30 cellular contexts compared by ENCODE assay signal in genomic region chr17:20970329-20970728, GRCh38.
"Had no signal": no experiment of that assay in that cellular context is flagged by ENCODE, and none has a peak within 500 bp of the region (broad histone marks: within the 10 kb centered on the region; RNA-seq: fewer than 3 reads in every experiment).

No MANE protein-coding gene starts in this region.

- H3K4me1 ChIP-seq: adrenal gland, breast epithelium, Peyer's patch, SJSA1 had no signal

- H3K4me3 ChIP-seq: adrenal gland, body of pancreas, breast epithelium, MG63, SJSA1 had no signal

- H3K4me3 Mint-ChIP-seq: activated CD4-positive, alpha-beta memory T cell treated with anti-CD3 and anti-CD28 coated beads for 36 hours; activated naive CD4-positive, alpha-beta T cell treated with anti-CD3 and anti-CD28 coated beads, Interleukin-2, amount 50 U/mL, for 24 hours; activated naive CD8-positive, alpha-beta T cell treated with anti-CD3 and anti-CD28 coated beads, Interleukin-2, amount 10 ng/mL, durations not matched to agents 7 days and 5 days; activated T-cell treated with anti-CD3 and anti-CD28 coated beads, Interleukin-2, amount 50 U/mL, for 72 hours; activated T-helper 17 cell treated with anti-CD3 and anti-CD28 coated beads, Interleukin-2, amount 50 U/mL, for 72 hours; T-helper 1 cell treated with Interleukin-12 subunit alpha and Interleukin-12 subunit beta and Interleukin-4 antibody, amounts not matched to agents 30 μg/mL and 1 μg/mL, for 36 hours; T-helper 2 cell treated with Interferon-gamma antibody and Interleukin-4, amounts not matched to agents 5 μg/mL and 100 μg/mL, for 36 hours; WTC11 had no signal

- H3K36me3 ChIP-seq: adrenal gland, breast epithelium, MG63, Peyer's patch, SJSA1 had no signal

- H3K4me2 ChIP-seq: SK-N-SH had no signal

- H3K27ac Mint-ChIP-seq: activated CD4-positive, alpha-beta memory T cell treated with anti-CD3 and anti-CD28 coated beads for 36 hours; activated naive CD4-positive, alpha-beta T cell treated with anti-CD3 and anti-CD28 coated beads, Interleukin-2, amount 50 U/mL, for 24 hours; activated naive CD8-positive, alpha-beta T cell treated with anti-CD3 and anti-CD28 coated beads, Interleukin-2, amount 10 ng/mL, durations not matched to agents 7 days and 5 days; activated T-cell treated with anti-CD3 and anti-CD28 coated beads, Interleukin-2, amount 50 U/mL, for 72 hours; activated T-helper 17 cell treated with anti-CD3 and anti-CD28 coated beads, Interleukin-2, amount 50 U/mL, for 72 hours; T-helper 1 cell treated with Interleukin-12 subunit alpha and Interleukin-12 subunit beta and Interleukin-4 antibody, amounts not matched to agents 30 μg/mL and 1 μg/mL, for 36 hours; T-helper 2 cell treated with Interferon-gamma antibody and Interleukin-4, amounts not matched to agents 5 μg/mL and 100 μg/mL, for 36 hours; WTC11 had no signal

- H3K27me3 ChIP-seq: adrenal gland, body of pancreas, breast epithelium, Peyer's patch, SJSA1 had no signal

- H3K9ac ChIP-seq: SK-N-SH had no signal

- H3K9me3 Mint-ChIP-seq: activated CD4-positive, alpha-beta memory T cell treated with anti-CD3 and anti-CD28 coated beads for 36 hours; activated naive CD4-positive, alpha-beta T cell treated with anti-CD3 and anti-CD28 coated beads, Interleukin-2, amount 50 U/mL, for 24 hours; activated naive CD8-positive, alpha-beta T cell treated with anti-CD3 and anti-CD28 coated beads, Interleukin-2, amount 10 ng/mL, durations not matched to agents 7 days and 5 days; activated T-cell treated with anti-CD3 and anti-CD28 coated beads, Interleukin-2, amount 50 U/mL, for 72 hours; activated T-helper 17 cell treated with anti-CD3 and anti-CD28 coated beads, Interleukin-2, amount 50 U/mL, for 72 hours; T-helper 1 cell treated with Interleukin-12 subunit alpha and Interleukin-12 subunit beta and Interleukin-4 antibody, amounts not matched to agents 30 μg/mL and 1 μg/mL, for 36 hours; T-helper 2 cell treated with Interferon-gamma antibody and Interleukin-4, amounts not matched to agents 5 μg/mL and 100 μg/mL, for 36 hours; WTC11 had no signal

- ATAC-seq: activated T-cell treated with anti-CD3 and anti-CD28 coated beads, Interleukin-2, amount 50 U/mL, for 72 hours; activated T-helper 17 cell treated with anti-CD3 and anti-CD28 coated beads, Interleukin-2, amount 50 U/mL, for 72 hours; body of pancreas; WTC11 had no signal

- H3K9me2 ChIP-seq: SK-N-SH had no signal

- H3K9me3 ChIP-seq: adrenal gland, body of pancreas, breast epithelium, MG63, Peyer's patch, SJSA1, SK-N-SH had no signal

- H3K27me3 Mint-ChIP-seq: activated naive CD4-positive, alpha-beta T cell treated with anti-CD3 and anti-CD28 coated beads, Interleukin-2, amount 50 U/mL, for 24 hours had no signal

- H3K36me3 Mint-ChIP-seq: activated CD4-positive, alpha-beta memory T cell treated with anti-CD3 and anti-CD28 coated beads for 36 hours; activated naive CD4-positive, alpha-beta T cell treated with anti-CD3 and anti-CD28 coated beads, Interleukin-2, amount 50 U/mL, for 24 hours; activated naive CD8-positive, alpha-beta T cell treated with anti-CD3 and anti-CD28 coated beads, Interleukin-2, amount 10 ng/mL, durations not matched to agents 7 days and 5 days; WTC11 had no signal

- DNase-seq: activated CD4-positive, alpha-beta memory T cell treated with anti-CD3 and anti-CD28 coated beads for 36 hours; activated CD4-positive, alpha-beta T cell treated with anti-CD3 and anti-CD28 coated beads for 4 hours; activated CD4-positive, alpha-beta T cell treated with anti-CD3 and anti-CD28 coated beads, Interleukin-2, amount 50 U/mL, for 1 hour; activated CD4-positive, CD25-positive, alpha-beta regulatory T cell treated with anti-CD3 and anti-CD28 coated beads, Interleukin-2, amount 50 U/mL, for 72 hours; activated CD8-positive, alpha-beta memory T cell treated with anti-CD3 and anti-CD28 coated beads, Interleukin-2, amount 50 U/mL, for 48 hours; activated effector memory CD4-positive, alpha-beta T cell treated with anti-CD3 and anti-CD28 coated beads, Interleukin-2, amount 50 U/mL, for 16 hours; activated naive CD4-positive, alpha-beta T cell; activated naive CD8-positive, alpha-beta T cell treated with anti-CD3 and anti-CD28 coated beads, Interleukin-2, amount 10 ng/mL, durations not matched to agents 7 days and 5 days; activated T-cell treated with anti-CD3 and anti-CD28 coated beads, Interleukin-2, amount 50 U/mL, for 72 hours; adrenal gland; body of pancreas; Kasumi-1; KG1; MG63; NCI-H1092; NCI-H1436 treated with DMSO at 0.1 percent for 48 hours; NCI-H1694 treated with DMSO at 0.1 percent for 48 hours; NCI-H2029; NCI-H345; NCI-H524 treated with DMSO at 0.1 percent for 48 hours; Peyer's patch; SHP77 treated with DMSO at 0.1 percent for 48 hours; SK-N-SH had no signal

- H3K27ac ChIP-seq: adrenal gland, body of pancreas, breast epithelium, SJSA1 had no signal
